ENCODE assay signal across 1 cellular context in genomic region chr2:181805228-181806038, GRCh38.
TF ChIP-seq lines count a peak whose summit lies in the region.

No MANE protein-coding gene starts in this region.

TF ChIP-seq in K562, 482 proteins besides CTCF, POLR2A, EP300 and RAD21 (continued from another document and continues in another):
- TF ChIP-seq FOXP4 (CRISPR knock-in tag; IDR thresholded peaks at IDR 0.05; ENCODE audit: borderline replicate concordance) (no peak), ZNF445 (CRISPR knock-in tag; IDR thresholded peaks at IDR 0.05; ENCODE audit: low read depth) (no peak), CEBPZ (IDR thresholded peaks at IDR 0.05; ENCODE audit: borderline replicate concordance, low read depth, low read length) (no peak), EP400 (IDR thresholded peaks at IDR 0.05) (0 out of 2 replicates have a peak, but pooled peaks have one; percentile 11), ZKSCAN1 (IDR thresholded peaks at IDR 0.05; ENCODE audit: low read depth, low read length) (no peak), HNRNPK (IDR thresholded peaks at IDR 0.05; ENCODE audit: low read depth, low read length, poor library complexity, severe bottlenecking) (no peak), POLR3A (IDR thresholded peaks at IDR 0.05; ENCODE audit: borderline replicate concordance, extremely low read depth, insufficient read depth, insufficient read length) (no peak), TCF7 (IDR thresholded peaks at IDR 0.05; ENCODE audit: borderline replicate concordance) (no peak), HINFP (tag; conservative IDR thresholded peaks at IDR 0.05; ENCODE audit: low read depth) (no peak), DPF2 (IDR thresholded peaks at IDR 0.05) (peak; percentile 55; the same call in 1 of the 2 replicates), SPI1 (IDR thresholded peaks at IDR 0.05; ENCODE audit: borderline replicate concordance, low read depth, low read length) (peak; percentile 87), ZNF41 (CRISPR knock-in tag; conservative IDR thresholded peaks at IDR 0.05) (no peak), GABPA (tag; conservative IDR thresholded peaks at IDR 0.05; ENCODE audit: low read depth) (0 out of 2 replicates have a peak, but pooled peaks have one; percentile 16), E2F1 (CRISPR knock-in tag; IDR thresholded peaks at IDR 0.05) (0 out of 2 replicates have a peak, but pooled peaks have one; percentile 5), THRB (CRISPR knock-in tag; conservative IDR thresholded peaks at IDR 0.05) (no peak), NCOA6 (IDR thresholded peaks at IDR 0.05) (no peak), ZNF766 (CRISPR knock-in tag; conservative IDR thresholded peaks at IDR 0.05) (no peak), CBX3 (IDR thresholded peaks at IDR 0.05; ENCODE audit: borderline replicate concordance in 1 of 2, low read length in 2 of 2) (no peak), ATF3 (IDR thresholded peaks at IDR 0.05) (no peak), ATF3 (CRISPR knock-in tag; conservative IDR thresholded peaks at IDR 0.05) (no peak), FOXK2 (conservative IDR thresholded peaks at IDR 0.05 in 1 of 2, IDR thresholded peaks at IDR 0.05 in 1 of 2; ENCODE audit: low read depth in 2 of 2) (no peak), ZBTB7A (IDR thresholded peaks at IDR 0.05; ENCODE audit: borderline replicate concordance, control insufficient read depth, low read depth, low read length) (no peak), ZNF830 (CRISPR knock-in tag; IDR thresholded peaks at IDR 0.05) (no peak), TEAD2 (tag; IDR thresholded peaks at IDR 0.05) (0 out of 2 replicates have a peak, but pooled peaks have one; percentile 20), THAP7 (CRISPR knock-in tag; IDR thresholded peaks at IDR 0.05) (no peak), MTA1 (IDR thresholded peaks at IDR 0.05; ENCODE audit: borderline replicate concordance) (no peak), ZNF280A (IDR thresholded peaks at IDR 0.05; ENCODE audit: low read depth, partially characterized antibody) (no peak), PKNOX1 (IDR thresholded peaks at IDR 0.05) (no peak), PRMT5 (CRISPR knock-in tag; IDR thresholded peaks at IDR 0.05) (no peak), MTA3 (IDR thresholded peaks at IDR 0.05; ENCODE audit: borderline replicate concordance) (no peak), POLR2B (IDR thresholded peaks at IDR 0.05; ENCODE audit: low read depth, partially characterized antibody) (no peak), ATF1 (CRISPR knock-in tag; IDR thresholded peaks at IDR 0.05) (no peak), ATF1 (tag; IDR thresholded peaks at IDR 0.05) (peak; percentile 35; the same call in 1 of the 2 replicates), ZNF143 (CRISPR knock-in tag; IDR thresholded peaks at IDR 0.05) (no peak), KLF16 (IDR thresholded peaks at IDR 0.05) (no peak), NR4A1 (CRISPR knock-in tag; IDR thresholded peaks at IDR 0.05) (no peak), NR4A1 (tag; IDR thresholded peaks at IDR 0.05) (no peak), YBX1 (IDR thresholded peaks at IDR 0.05) (no peak), CREB3L1 (IDR thresholded peaks at IDR 0.05; ENCODE audit: borderline replicate concordance, low read depth) (no peak), E2F3 (CRISPR knock-in tag; IDR thresholded peaks at IDR 0.05) (no peak), L3MBTL2 (IDR thresholded peaks at IDR 0.05) (peak; percentile 38; the same call in 1 of the 2 replicates), ZNF408 (CRISPR knock-in tag; IDR thresholded peaks at IDR 0.05; ENCODE audit: low read depth) (no peak), ZNF175 (CRISPR knock-in tag; IDR thresholded peaks at IDR 0.05; ENCODE audit: low read depth) (0 out of 2 replicates have a peak, but pooled peaks have one; percentile 35), TRIM25 (IDR thresholded peaks at IDR 0.05; ENCODE audit: borderline replicate concordance) (no peak), GATAD2B (IDR thresholded peaks at IDR 0.05; ENCODE audit: borderline replicate concordance) (0 out of 2 replicates have a peak, but pooled peaks have one; percentile 13), JUND (IDR thresholded peaks at IDR 0.05; ENCODE audit: borderline replicate concordance, low read depth, low read length) (no peak), JUND (tag; IDR thresholded peaks at IDR 0.05; ENCODE audit: borderline replicate concordance, low read depth, low read length) (peak; percentile 36; the same call in 1 of the 3 replicates)
